9 cellular contexts compared by ENCODE assay signal in genomic region chr20:43508106-43508505, GRCh38. TPM values are rescaled to one million over a fixed set of nuclear protein-coding genes. Genes with fewer than 3 reads are reported as not detected.
DNase-seq lines count a peak whose midpoint lies in the region; ATAC-seq and TF ChIP-seq lines count a peak whose summit lies in the region.
"Had no signal": no experiment of that assay in that cellular context is flagged by ENCODE, and none has a peak within 500 bp of the region (broad histone marks: within the 10 kb centered on the region; RNA-seq: fewer than 3 reads in every experiment).

No MANE protein-coding gene starts in this region.

- no peaks in the 10 kb centered on the region for H3K4me1 Mint-ChIP-seq in stimulated activated naive CD8-positive, alpha-beta T cell treated with anti-CD3 and anti-CD28 coated beads, Interleukin-15, Interleukin-2, amounts not matched to agents 100 ng/mL and 50 ng/mL, for 24 hours (ENCODE audit: low read depth)
- peaks cover 8% of the 10 kb centered on the region for H3K4me1 Mint-ChIP-seq in chondrocyte (ENCODE audit: low read depth)

- no peak for ATAC-seq in stimulated activated naive CD8-positive, alpha-beta T cell treated with anti-CD3 and anti-CD28 coated beads, Interleukin-15, Interleukin-2, amounts not matched to agents 100 U/mL and 50 U/mL, for 24 hours
- no peak for ATAC-seq in HG02571 (IDR thresholded peaks at IDR 0.05; ENCODE audit: unreplicated experiment)

- no peaks in the 10 kb centered on the region for H3K36me3 Mint-ChIP-seq in stimulated activated naive CD8-positive, alpha-beta T cell treated with anti-CD3 and anti-CD28 coated beads, Interleukin-15, Interleukin-2, amounts not matched to agents 100 ng/mL and 50 ng/mL, for 24 hours (ENCODE audit: low read depth)
- no peaks in the 10 kb centered on the region for H3K36me3 Mint-ChIP-seq in chondrocyte (ENCODE audit: low read depth)

- TF ChIP-seq CTCF in chondrocyte (IDR thresholded peaks at IDR 0.05), result no peak

- H3K4me1 ChIP-seq in mononuclear cell (ENCODE audit: insufficient read depth, low read length), result peaks cover 14% of the 10 kb centered on the region

- H3K9me3 ChIP-seq in mononuclear cell (ENCODE audit: low read depth, low read length), result no peaks in the 10 kb centered on the region

- H3K9me3 Mint-ChIP-seq in stimulated activated naive CD8-positive, alpha-beta T cell treated with anti-CD3 and anti-CD28 coated beads, Interleukin-15, Interleukin-2, amounts not matched to agents 100 ng/mL and 50 ng/mL, for 24 hours, result no peaks in the 10 kb centered on the region
- no peaks in the 10 kb centered on the region for H3K9me3 Mint-ChIP-seq in chondrocyte (ENCODE audit: low read depth)

- no peak for DNase-seq in stimulated activated naive CD8-positive, alpha-beta T cell treated with anti-CD3 and anti-CD28 coated beads, Interleukin-15, Interleukin-2, amounts not matched to agents 100 U/mL and 50 U/mL, for 24 hours
- DNase-seq in chondrocyte (ENCODE audit: low spot score) (no peak), HuH-7 (ENCODE audit: low spot score) (no peak), NCI-H2029 treated with DMSO at 0.1 percent for 48 hours (lab: John Stamatoyannopoulos, UW) (no peak), dermis blood vessel endothelial cell (no peak)

- H3K27me3 Mint-ChIP-seq in stimulated activated naive CD8-positive, alpha-beta T cell treated with anti-CD3 and anti-CD28 coated beads, Interleukin-15, Interleukin-2, amounts not matched to agents 100 ng/mL and 50 ng/mL, for 24 hours, result peaks cover 38% of the 10 kb centered on the region
- H3K27me3 Mint-ChIP-seq in chondrocyte (ENCODE audit: low read depth), result peaks cover 9% of the 10 kb centered on the region

- peaks cover 32% of the 10 kb centered on the region for H3K27me3 ChIP-seq in mononuclear cell (ENCODE audit: insufficient read depth, low read length)

- peak overlapping the region; percentile 37 for H3K4me3 ChIP-seq in mononuclear cell (ENCODE audit: low read length)

- no peak overlapping the region for H3K27ac Mint-ChIP-seq in stimulated activated naive CD8-positive, alpha-beta T cell treated with anti-CD3 and anti-CD28 coated beads, Interleukin-15, Interleukin-2, amounts not matched to agents 100 ng/mL and 50 ng/mL, for 24 hours
- no peak overlapping the region for H3K27ac Mint-ChIP-seq in chondrocyte (ENCODE audit: unreplicated experiment)

- peak overlapping the region; percentile 57 for H3K4me3 Mint-ChIP-seq in stimulated activated naive CD8-positive, alpha-beta T cell treated with anti-CD3 and anti-CD28 coated beads, Interleukin-15, Interleukin-2, amounts not matched to agents 100 ng/mL and 50 ng/mL, for 24 hours
- H3K4me3 Mint-ChIP-seq in chondrocyte (ENCODE audit: unreplicated experiment), result peak overlapping the region; percentile 76

RNA-seq across cellular contexts. Expression of gene L3MBTL1, which starts 0.6 kb away (rescaled TPM):
- total RNA-seq in chondrocyte, result 11.2 to 17.0 TPM (median 11.6 TPM) in 3 replicates
- total RNA-seq in mononuclear cell, result 8.0 TPM
- total RNA-seq in dermis blood vessel endothelial cell, result 2.4 and 8.2 TPM in 2 replicates

RNA-seq across cellular contexts. Expression of gene SRSF6, which starts 50.4 kb away (rescaled TPM):
- total RNA-seq in chondrocyte, result 136 to 143 TPM (median 139 TPM) in 3 replicates
- 124 TPM for total RNA-seq in mononuclear cell
- total RNA-seq in dermis blood vessel endothelial cell, result 32.0 and 52.5 TPM in 2 replicates

RNA-seq across cellular contexts. Expression of gene SGK2, which starts 50.7 kb away (rescaled TPM):
- 0.45 to 2.1 TPM (median 0.54 TPM) in 3 replicates for total RNA-seq in chondrocyte
- total RNA-seq in mononuclear cell, result 0.10 TPM
- total RNA-seq in dermis blood vessel endothelial cell, result 0.23 and 0.34 TPM in 2 replicates
- total RNA-seq: SK-MEL-5 had no signal
